In the genomic region with DNA sequence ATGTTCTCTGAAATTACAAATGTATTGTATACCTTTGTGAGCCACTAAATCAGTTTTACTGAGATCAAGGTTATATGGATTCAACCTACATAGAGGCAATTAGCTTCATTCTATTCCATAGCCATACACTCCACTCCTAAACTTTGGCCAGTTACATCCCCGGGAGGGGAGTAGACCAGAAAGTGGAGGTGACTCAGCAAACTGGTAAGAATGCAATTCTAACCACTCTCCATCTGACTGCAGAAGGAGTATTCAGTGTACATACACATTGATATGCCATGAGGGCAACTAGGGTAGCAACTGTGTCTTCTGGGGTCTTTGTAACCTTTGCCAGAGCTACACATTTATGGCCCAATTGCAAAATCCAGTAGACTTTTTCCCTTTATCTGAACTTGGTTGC, we compare ENCODE assay signal across 1 cellular context.
TF ChIP-seq lines count a peak whose summit lies in the region.

No MANE protein-coding gene starts in this region.

TF ChIP-seq in K562, 482 proteins besides CTCF, POLR2A, EP300 and RAD21 (continued from another document):
- TF ChIP-seq, protein P1, sequence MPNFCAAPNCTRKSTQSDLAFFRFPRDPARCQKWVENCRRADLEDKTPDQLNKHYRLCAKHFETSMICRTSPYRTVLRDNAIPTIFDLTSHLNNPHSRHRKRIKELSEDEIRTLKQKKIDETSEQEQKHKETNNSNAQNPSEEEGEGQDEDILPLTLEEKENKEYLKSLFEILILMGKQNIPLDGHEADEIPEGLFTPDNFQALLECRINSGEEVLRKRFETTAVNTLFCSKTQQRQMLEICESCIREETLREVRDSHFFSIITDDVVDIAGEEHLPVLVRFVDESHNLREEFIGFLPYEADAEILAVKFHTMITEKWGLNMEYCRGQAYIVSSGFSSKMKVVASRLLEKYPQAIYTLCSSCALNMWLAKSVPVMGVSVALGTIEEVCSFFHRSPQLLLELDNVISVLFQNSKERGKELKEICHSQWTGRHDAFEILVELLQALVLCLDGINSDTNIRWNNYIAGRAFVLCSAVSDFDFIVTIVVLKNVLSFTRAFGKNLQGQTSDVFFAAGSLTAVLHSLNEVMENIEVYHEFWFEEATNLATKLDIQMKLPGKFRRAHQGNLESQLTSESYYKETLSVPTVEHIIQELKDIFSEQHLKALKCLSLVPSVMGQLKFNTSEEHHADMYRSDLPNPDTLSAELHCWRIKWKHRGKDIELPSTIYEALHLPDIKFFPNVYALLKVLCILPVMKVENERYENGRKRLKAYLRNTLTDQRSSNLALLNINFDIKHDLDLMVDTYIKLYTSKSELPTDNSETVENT (CRISPR knock-in tag; IDR thresholded peaks at IDR 0.05): no peak
- TF ChIP-seq ZNF121 (CRISPR knock-in tag; conservative IDR thresholded peaks at IDR 0.05) (no peak), MTF1 (CRISPR knock-in tag; IDR thresholded peaks at IDR 0.05; ENCODE audit: borderline replicate concordance) (no peak), NFATC3 (IDR thresholded peaks at IDR 0.05) (no peak), RCOR1 (IDR thresholded peaks at IDR 0.05; ENCODE audit: borderline replicate concordance in 1 of 2, low read depth in 2 of 2, low read length in 2 of 2) (0 out of 4 replicates have a peak, but pooled peaks of 1 of the 2 experiments have one; percentile 18), RNF2 (IDR thresholded peaks at IDR 0.05) (no peak)
